In genomic region chr2:200761168-200761715, GRCh38 we compare ENCODE assay signal across 20 cellular contexts. TPM values are rescaled to one million over a fixed set of nuclear protein-coding genes. Genes with fewer than 3 reads are reported as not detected.
DNase-seq lines count a peak whose midpoint lies in the region; ATAC-seq and TF ChIP-seq lines count a peak whose summit lies in the region.
"Had no signal": no experiment of that assay in that cellular context is flagged by ENCODE, and none has a peak within 500 bp of the region (broad histone marks: within the 10 kb centered on the region; RNA-seq: fewer than 3 reads in every experiment).

No MANE protein-coding gene starts in this region.

- peak overlapping the region; percentile 11 for H3K27ac ChIP-seq in brain microvascular endothelial cell
- H3K27ac ChIP-seq: vagina had no signal

- no peaks in the 10 kb centered on the region for H3K27me3 Mint-ChIP-seq in HFFc6 (ENCODE audit: insufficient read depth)
- no peaks in the 10 kb centered on the region for H3K27me3 Mint-ChIP-seq in stimulated activated naive CD8-positive, alpha-beta T cell treated with anti-CD3 and anti-CD28 coated beads, Interleukin-15, amount 100 ng/mL, for 72 hours
- peaks cover 3% of the 10 kb centered on the region for H3K27me3 Mint-ChIP-seq in activated naive CD8-positive, alpha-beta T cell treated with anti-CD3 and anti-CD28 coated beads, Interleukin-2, amount 50 U/mL, for 24 hours

- H3K36me3 Mint-ChIP-seq in HFFc6 (ENCODE audit: low read depth): no peaks in the 10 kb centered on the region
- H3K36me3 Mint-ChIP-seq in activated naive CD8-positive, alpha-beta T cell treated with anti-CD3 and anti-CD28 coated beads, Interleukin-2, amount 50 U/mL, for 24 hours (ENCODE audit: low read depth): no peaks in the 10 kb centered on the region
- H3K36me3 Mint-ChIP-seq: activated naive CD4-positive, alpha-beta T cell treated with anti-CD3 and anti-CD28 coated beads, Interleukin-2, amount 10 ng/mL, durations not matched to agents 7 days and 5 days had no signal

- no peak for TF ChIP-seq CTCF in HFFc6 (IDR thresholded peaks at IDR 0.05)
- no peak for TF ChIP-seq CTCF in brain microvascular endothelial cell (IDR thresholded peaks at IDR 0.05; ENCODE audit: low read depth, low read length, missing control alignments)

- H3K27me3 ChIP-seq in brain microvascular endothelial cell (replicated peaks): no peaks in the 10 kb centered on the region
- H3K27me3 ChIP-seq: vagina had no signal

- peak overlapping the region; percentile 59 for H3K27ac Mint-ChIP-seq in HFFc6
- H3K27ac Mint-ChIP-seq in stimulated activated naive CD8-positive, alpha-beta T cell treated with anti-CD3 and anti-CD28 coated beads, Interleukin-15, amount 100 ng/mL, for 72 hours: no peak overlapping the region
- no peak overlapping the region for H3K27ac Mint-ChIP-seq in activated naive CD8-positive, alpha-beta T cell treated with anti-CD3 and anti-CD28 coated beads, Interleukin-2, amount 50 U/mL, for 24 hours
- H3K27ac Mint-ChIP-seq: activated naive CD4-positive, alpha-beta T cell treated with anti-CD3 and anti-CD28 coated beads, Interleukin-2, amount 10 ng/mL, durations not matched to agents 7 days and 5 days had no signal

- DNase-seq in AG08395 (ENCODE audit: low spot score) (peak; percentile 60), HFFc6 (peak; percentile 59), brain microvascular endothelial cell (no peak), kidney glomerular epithelial cell (lab: John Stamatoyannopoulos, UW) (peak; percentile 50), NCI-H2081 (lab: John Stamatoyannopoulos, UW) (no peak)
- no peak for DNase-seq in stimulated activated naive CD8-positive, alpha-beta T cell treated with anti-CD3 and anti-CD28 coated beads, Interleukin-15, amount 100 ng/mL, for 72 hours
- no peak for DNase-seq in activated naive CD8-positive, alpha-beta T cell treated with anti-CD3 and anti-CD28 coated beads, Interleukin-2, amount 50 U/mL, for 24 hours
- DNase-seq: activated CD4-positive, alpha-beta T cell treated with anti-CD3 and anti-CD28 coated beads, Interleukin-2, amount 50 U/mL, for 4 hours; activated naive CD4-positive, alpha-beta T cell treated with anti-CD3 and anti-CD28 coated beads, Interleukin-2, amount 10 ng/mL, durations not matched to agents 7 days and 5 days; activated T-cell treated with anti-CD3 and anti-CD28 coated beads, Interleukin-2, amount 50 U/mL, for 1 hour; effector CD8-positive, alpha-beta T cell; GDM1; KG1; mucosa of descending colon; NCI-H1092 treated with DMSO at 0.1 percent for 48 hours; occipital lobe had no signal

- ATAC-seq in stimulated activated naive CD8-positive, alpha-beta T cell treated with anti-CD3 and anti-CD28 coated beads, Interleukin-15, amount 100 ng/mL, for 72 hours: no peak
- ATAC-seq in GM18868 (IDR thresholded peaks at IDR 0.05; ENCODE audit: unreplicated experiment): no peak
- no peak for ATAC-seq in activated naive CD8-positive, alpha-beta T cell treated with anti-CD3 and anti-CD28 coated beads, Interleukin-2, amount 50 U/mL, for 24 hours
- ATAC-seq: mucosa of descending colon, Panc1, sciatic nerve had no signal

- peaks cover 81% of the 10 kb centered on the region for H3K4me1 Mint-ChIP-seq in HFFc6 (ENCODE audit: low read depth)
- H3K4me1 Mint-ChIP-seq in stimulated activated naive CD8-positive, alpha-beta T cell treated with anti-CD3 and anti-CD28 coated beads, Interleukin-15, amount 100 ng/mL, for 72 hours: peaks cover 21% of the 10 kb centered on the region
- H3K4me1 Mint-ChIP-seq in activated naive CD8-positive, alpha-beta T cell treated with anti-CD3 and anti-CD28 coated beads, Interleukin-2, amount 50 U/mL, for 24 hours: peaks cover 25% of the 10 kb centered on the region

- H3K9me3 Mint-ChIP-seq in HFFc6: no peaks in the 10 kb centered on the region
- no peaks in the 10 kb centered on the region for H3K9me3 Mint-ChIP-seq in stimulated activated naive CD8-positive, alpha-beta T cell treated with anti-CD3 and anti-CD28 coated beads, Interleukin-15, amount 100 ng/mL, for 72 hours
- no peaks in the 10 kb centered on the region for H3K9me3 Mint-ChIP-seq in activated naive CD8-positive, alpha-beta T cell treated with anti-CD3 and anti-CD28 coated beads, Interleukin-2, amount 50 U/mL, for 24 hours
- H3K9me3 Mint-ChIP-seq: activated naive CD4-positive, alpha-beta T cell treated with anti-CD3 and anti-CD28 coated beads, Interleukin-2, amount 10 ng/mL, durations not matched to agents 7 days and 5 days had no signal

- no peaks in the 10 kb centered on the region for H3K36me3 ChIP-seq in brain microvascular endothelial cell (replicated peaks)
- H3K36me3 ChIP-seq: vagina had no signal

- H3K4me3 ChIP-seq in brain microvascular endothelial cell (ENCODE audit: low read depth, low read length): no peak overlapping the region
- H3K4me3 ChIP-seq: mucosa of descending colon, vagina had no signal

- peak overlapping the region; percentile 50 for H3K4me3 Mint-ChIP-seq in HFFc6
- no peak overlapping the region for H3K4me3 Mint-ChIP-seq in stimulated activated naive CD8-positive, alpha-beta T cell treated with anti-CD3 and anti-CD28 coated beads, Interleukin-15, amount 100 ng/mL, for 72 hours
- no peak overlapping the region for H3K4me3 Mint-ChIP-seq in activated naive CD8-positive, alpha-beta T cell treated with anti-CD3 and anti-CD28 coated beads, Interleukin-2, amount 50 U/mL, for 24 hours
- H3K4me3 Mint-ChIP-seq: activated naive CD4-positive, alpha-beta T cell treated with anti-CD3 and anti-CD28 coated beads, Interleukin-2, amount 10 ng/mL, durations not matched to agents 7 days and 5 days had no signal

- in situ Hi-C loops in brain microvascular endothelial cell (cut with HindIII; ENCODE audit: low pct_ligation_motif_present, low sequenced_read_pairs): no loop called here

RNA-seq across cellular contexts. Expression of gene BZW1, which starts 50.5 kb away (rescaled TPM):
- total RNA-seq in HFFc6 (2021; fragmentation: NEBNext Ultra II Directional; extraction: Animal tissue kit (Norgen Biotek cat#: 25700)): 100 to 1,000 TPM; 318 to 459 (median 409) TPM

Comparison
In these comparisons a context has a peak if more than half of its experiments do, and no peak if none do; other contexts are left out.
1. DNase-seq: peak in AG08395 (single experiment), HFFc6 (single experiment) and kidney glomerular epithelial cell (single experiment); none in brain microvascular endothelial cell (single experiment), stimulated activated naive CD8-positive, alpha-beta T cell treated with anti-CD3 and anti-CD28 coated beads, Interleukin-15, amount 100 ng/mL, for 72 hours (0 of 2), activated naive CD8-positive, alpha-beta T cell treated with anti-CD3 and anti-CD28 coated beads, Interleukin-2, amount 50 U/mL, for 24 hours (single experiment) and NCI-H2081 (0 of 2).